In genomic region chr12:119645535-119646059, GRCh38 we compare ENCODE assay signal across 1 cellular context.
TF ChIP-seq lines count a peak whose summit lies in the region.

No MANE protein-coding gene starts in this region.

TF ChIP-seq in K562, 482 proteins besides CTCF, POLR2A, EP300 and RAD21:
- TF ChIP-seq HMBOX1 (IDR thresholded peaks at IDR 0.05) (peak; percentile 78), DNMT1 (IDR thresholded peaks at IDR 0.05) (no peak)
